Comparison of ENCODE assay signal across 17 cellular contexts in the genomic region with DNA sequence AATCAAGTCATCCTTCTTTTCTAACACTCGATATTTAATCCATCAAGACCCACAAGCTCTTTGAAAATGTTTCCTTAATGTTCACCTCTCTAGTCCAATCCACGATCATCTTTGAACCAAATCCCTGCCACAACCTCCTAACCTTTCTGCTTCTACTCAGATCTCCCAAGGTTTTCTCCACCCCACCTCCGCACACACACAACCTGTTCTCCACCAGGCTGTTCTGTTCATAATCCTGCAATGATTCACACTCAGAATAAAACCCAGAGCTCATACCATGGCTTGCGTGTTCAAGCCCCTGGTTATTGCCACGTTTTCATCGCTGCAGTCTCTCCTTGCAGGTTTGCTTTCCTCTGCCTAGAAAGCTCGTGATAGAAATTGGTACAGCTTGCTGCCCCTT.
"Had no signal": no experiment of that assay in that cellular context is flagged by ENCODE, and none has a peak within 500 bp of the region (broad histone marks: within the 10 kb centered on the region; RNA-seq: fewer than 3 reads in every experiment).

No MANE protein-coding gene starts in this region.

- DNase-seq: activated CD4-positive, alpha-beta T cell treated with anti-CD3 and anti-CD28 coated beads for 48 hours; activated CD8-positive, alpha-beta memory T cell treated with anti-CD3 and anti-CD28 coated beads, Interleukin-2, amount 10 ng/mL, durations not matched to agents 7 days and 5 days; activated gamma-delta T cell treated with Interleukin-2 at 50 U/mL for 16 hours; activated T-cell treated with anti-CD3 and anti-CD28 coated beads, Interleukin-2, amount 50 U/mL, for 4 hours; central memory CD4-positive, alpha-beta T cell; effector CD8-positive, alpha-beta T cell; left ventricle myocardium superior; mesenchymal stem cell; posterior cingulate gyrus; small intestine; T-cell; thyroid gland had no signal

- H3K27ac Mint-ChIP-seq: activated CD8-positive, alpha-beta memory T cell treated with anti-CD3 and anti-CD28 coated beads, Interleukin-2, amount 10 ng/mL, durations not matched to agents 7 days and 5 days had no signal

- H3K4me1 ChIP-seq: vagina had no signal

- H3K9me3 ChIP-seq: right atrium auricular region, thyroid gland, vagina had no signal

- H3K4me3 Mint-ChIP-seq: activated CD8-positive, alpha-beta memory T cell treated with anti-CD3 and anti-CD28 coated beads, Interleukin-2, amount 10 ng/mL, durations not matched to agents 7 days and 5 days; activated T-cell treated with anti-CD3 and anti-CD28 coated beads, Interleukin-2, amount 50 U/mL, for 4 hours; T-cell had no signal

- H3K27me3 ChIP-seq: hepatocyte, right atrium auricular region, thyroid gland, vagina had no signal

- ATAC-seq: activated CD8-positive, alpha-beta memory T cell treated with anti-CD3 and anti-CD28 coated beads, Interleukin-2, amount 10 ng/mL, durations not matched to agents 7 days and 5 days; activated T-cell treated with anti-CD3 and anti-CD28 coated beads, Interleukin-2, amount 50 U/mL, for 4 hours; left ventricle myocardium superior; T-cell had no signal

- H3K27ac ChIP-seq: coronary artery, hepatocyte, right atrium auricular region, thyroid gland, vagina, VCaP had no signal

- H3K4me3 ChIP-seq: coronary artery, hepatocyte, right atrium auricular region, thyroid gland, vagina had no signal

- H3K9me3 Mint-ChIP-seq: activated T-cell treated with anti-CD3 and anti-CD28 coated beads, Interleukin-2, amount 50 U/mL, for 4 hours; T-cell had no signal
